18 cellular contexts compared by ENCODE assay signal in the genomic region with DNA sequence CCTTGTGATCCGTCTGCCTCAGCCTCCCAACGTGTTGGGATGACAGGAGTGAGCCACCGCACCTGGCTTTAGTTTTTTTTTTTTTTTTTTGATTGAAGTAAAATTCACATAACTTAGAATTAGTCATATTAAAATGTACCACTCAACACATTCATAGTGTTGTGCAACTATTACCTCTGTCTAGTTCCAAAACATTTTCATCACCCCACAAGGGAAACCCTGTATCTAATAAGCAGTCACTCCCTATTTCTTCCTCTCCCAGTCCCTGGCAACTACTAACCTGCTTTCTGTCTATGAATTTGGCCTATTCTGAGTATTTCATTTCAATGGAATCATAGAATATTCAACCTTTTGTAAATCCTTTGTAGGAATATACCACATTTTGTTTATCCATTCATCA.
DNase-seq lines count a peak whose midpoint lies in the region; ATAC-seq and TF ChIP-seq lines count a peak whose summit lies in the region.
"Had no signal": no experiment of that assay in that cellular context is flagged by ENCODE, and none has a peak within 500 bp of the region (broad histone marks: within the 10 kb centered on the region; RNA-seq: fewer than 3 reads in every experiment).

No MANE protein-coding gene starts in this region.

- in situ Hi-C loops in GM13976 (cut with MboI; ENCODE audit: low sequenced_read_pairs, unreplicated experiment), result no loop called here

- TF ChIP-seq CTCF in omental fat pad (IDR thresholded peaks at IDR 0.05) (no peak), GM13976 (IDR thresholded peaks at IDR 0.05; ENCODE audit: borderline replicate concordance, control extremely low read depth, extremely low read depth, insufficient read depth, missing control alignments) (no peak)

- DNase-seq in EL (peak; percentile 3), M059J (ENCODE audit: low read depth) (peak; percentile 3), fibroblast of gingiva (ENCODE audit: low read depth) (peak; percentile 9), omental fat pad (ENCODE audit: low spot score) (no peak), NCI-H2196 treated with DMSO at 0.1 percent for 48 hours (lab: John Stamatoyannopoulos, UW; ENCODE audit: unreplicated experiment) (no peak), GM13976 (ENCODE audit: low spot score) (no peak), mesenteric fat pad (ENCODE audit: low spot score) (no peak)
- DNase-seq: activated CD4-positive, alpha-beta T cell treated with anti-CD3 and anti-CD28 coated beads for 48 hours; activated naive CD8-positive, alpha-beta T cell treated with anti-CD3 and anti-CD28 coated beads, Interleukin-2, amount 50 U/mL, for 24 hours; caudate nucleus; CD8-positive, alpha-beta T cell; DMS79; NCI-H1105 treated with DMSO at 0.1 percent for 48 hours; NCI-H526; SHP77; stimulated activated naive CD4-positive, alpha-beta T cell had no signal

- ATAC-seq in omental fat pad (ENCODE audit: low FRiP score) (peak; percentile 95), HG02885 (IDR thresholded peaks at IDR 0.05; ENCODE audit: poor library complexity, unreplicated experiment) (no peak)
- ATAC-seq: activated naive CD8-positive, alpha-beta T cell treated with anti-CD3 and anti-CD28 coated beads, Interleukin-2, amount 50 U/mL, for 24 hours; CD8-positive, alpha-beta T cell; K562 had no signal

Comparison
In these comparisons a context has a peak if more than half of its experiments do, and no peak if none do; other contexts are left out.
1. DNase-seq: peak in EL (single experiment), M059J (single experiment) and fibroblast of gingiva (single experiment); none in omental fat pad (single experiment), NCI-H2196 treated with DMSO at 0.1 percent for 48 hours (single experiment), GM13976 (single experiment) and mesenteric fat pad (single experiment).